In the genomic region with DNA sequence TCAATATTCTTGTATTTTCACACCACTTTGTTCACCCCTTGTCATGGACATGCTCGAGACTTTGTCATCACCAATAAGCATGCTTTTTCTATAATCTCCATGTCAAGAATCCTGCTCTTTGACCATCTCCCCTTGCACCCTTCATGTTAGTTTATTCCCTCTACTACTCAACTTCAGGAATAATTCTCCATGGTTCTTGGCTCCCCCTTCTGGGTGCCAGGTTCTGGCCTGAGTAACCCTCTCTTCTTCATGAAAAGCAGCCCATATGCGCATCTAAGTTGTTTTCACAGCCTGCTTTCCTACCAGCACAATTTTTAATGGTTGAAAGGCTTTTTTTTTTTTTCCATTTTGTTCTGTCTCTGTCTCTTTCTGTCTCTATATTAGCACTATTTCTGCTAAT, we compare ENCODE assay signal across 14 cellular contexts.
DNase-seq lines count a peak whose midpoint lies in the region; TF ChIP-seq lines count a peak whose summit lies in the region.
"Had no signal": no experiment of that assay in that cellular context is flagged by ENCODE, and none has a peak within 500 bp of the region (broad histone marks: within the 10 kb centered on the region; RNA-seq: fewer than 3 reads in every experiment).

No MANE protein-coding gene starts in this region.

- TF ChIP-seq CTCF in OCI-LY3 (IDR thresholded peaks at IDR 0.05; ENCODE audit: low read depth, low read length), result 0 out of 2 replicates have a peak, but pooled peaks have one; percentile 5
- TF ChIP-seq CTCF in fibroblast of lung (conservative IDR thresholded peaks at IDR 0.05 in 1 of 2, IDR thresholded peaks at IDR 0.05 in 1 of 2; ENCODE audit: low read depth in 1 of 2, low read length in 2 of 2), result peak; percentile 12 to 28
- TF ChIP-seq CTCF in osteoblast (IDR thresholded peaks at IDR 0.05; ENCODE audit: extremely low read depth, low read depth, low read length), result peak; percentile 47
- no peak for TF ChIP-seq CTCF in smooth muscle cell (IDR thresholded peaks at IDR 0.05; ENCODE audit: borderline replicate concordance, insufficient read depth, poor library complexity, severe bottlenecking)

- DNase-seq in ELR (ENCODE audit: low read depth) (peak; percentile 21), fibroblast of lung (ENCODE audit: low read depth in 2 of 2) (peak in 1 of 2 donors; percentile 6), osteoblast (ENCODE audit: insufficient read length, low spot score, missing footprints) (no peak), smooth muscle cell (lab: John Stamatoyannopoulos, UW; ENCODE audit: unreplicated experiment) (no peak), NCI-H2196 (lab: John Stamatoyannopoulos, UW; ENCODE audit: unreplicated experiment) (no peak), NCI-H345 treated with DMSO at 0.1 percent for 48 hours (lab: John Stamatoyannopoulos, UW; ENCODE audit: unreplicated experiment) (no peak)
- DNase-seq: activated CD8-positive, alpha-beta memory T cell treated with anti-CD3 and anti-CD28 coated beads, Interleukin-2, amount 10 ng/mL, durations not matched to agents 7 days and 5 days; activated naive CD4-positive, alpha-beta T cell treated with anti-CD3 and anti-CD28 coated beads, Interleukin-2, amount 10 ng/mL, durations not matched to agents 7 days and 5 days; left colon; NCI-H2029; nephron progenitor cell had no signal

- no peaks in the 10 kb centered on the region for H3K27me3 ChIP-seq in OCI-LY3 (ENCODE audit: low read depth, low read length)
- H3K27me3 ChIP-seq in fibroblast of lung (ENCODE audit: control insufficient read depth, insufficient read depth, low read length), result no peaks in the 10 kb centered on the region
- H3K27me3 ChIP-seq in osteoblast (ENCODE audit: insufficient read depth, low read length), result no peaks in the 10 kb centered on the region
- no peaks in the 10 kb centered on the region for H3K27me3 ChIP-seq in smooth muscle cell (ENCODE audit: low read depth)
- H3K27me3 ChIP-seq: suprapubic skin had no signal

- H3K36me3 ChIP-seq in OCI-LY3 (replicated peaks; ENCODE audit: low read depth, low read length) (no peaks in the 10 kb centered on the region), fibroblast of lung (ENCODE audit: control insufficient read depth, insufficient read depth, low read length) (no peaks in the 10 kb centered on the region), osteoblast (ENCODE audit: insufficient read depth, low read length) (peaks cover 9% of the 10 kb centered on the region), smooth muscle cell (ENCODE audit: low read depth) (no peaks in the 10 kb centered on the region)
- H3K36me3 ChIP-seq: suprapubic skin had no signal

- H3K4me1 ChIP-seq in OCI-LY3 (ENCODE audit: low read length), result no peaks in the 10 kb centered on the region
- no peaks in the 10 kb centered on the region for H3K4me1 ChIP-seq in fibroblast of lung (ENCODE audit: control insufficient read depth, extremely low read depth, insufficient read depth, low read length)
- H3K4me1 ChIP-seq in osteoblast (ENCODE audit: insufficient read depth, low read length), result no peaks in the 10 kb centered on the region
- H3K4me1 ChIP-seq in smooth muscle cell (ENCODE audit: low read depth), result no peaks in the 10 kb centered on the region
- H3K4me1 ChIP-seq: suprapubic skin had no signal

- H3K27ac ChIP-seq in OCI-LY3 (ENCODE audit: low read length) (no peak overlapping the region), fibroblast of lung (ENCODE audit: insufficient read depth, low read length) (no peak overlapping the region), osteoblast (ENCODE audit: low read depth, low read length) (no peak overlapping the region), smooth muscle cell (ENCODE audit: low read depth) (no peak overlapping the region)
- H3K27ac ChIP-seq: suprapubic skin, VCaP had no signal

- H3K79me2 ChIP-seq in OCI-LY3 (ENCODE audit: low read length), result no peaks in the 10 kb centered on the region
- no peaks in the 10 kb centered on the region for H3K79me2 ChIP-seq in fibroblast of lung (ENCODE audit: control insufficient read depth, insufficient read depth, low read length)
- no peaks in the 10 kb centered on the region for H3K79me2 ChIP-seq in osteoblast (ENCODE audit: insufficient read depth, low read length)
- H3K79me2 ChIP-seq in smooth muscle cell (ENCODE audit: low read depth), result no peaks in the 10 kb centered on the region

- H4K20me1 ChIP-seq in OCI-LY3 (ENCODE audit: insufficient read depth, low read length) (no peaks in the 10 kb centered on the region), fibroblast of lung (ENCODE audit: control insufficient read depth, extremely low read depth, insufficient read depth, low read length) (no peaks in the 10 kb centered on the region), osteoblast (ENCODE audit: insufficient read depth, low read length) (no peaks in the 10 kb centered on the region), smooth muscle cell (ENCODE audit: low read depth) (no peaks in the 10 kb centered on the region)

- H3K9ac ChIP-seq in OCI-LY3 (ENCODE audit: low read length) (no peak overlapping the region), fibroblast of lung (ENCODE audit: insufficient read depth, low read length) (no peak overlapping the region), smooth muscle cell (ENCODE audit: low read depth) (no peak overlapping the region)

- WGBS in smooth muscle cell (ENCODE audit: low lambda C conversion rate), result 61% methylated on average over 2 of the region's 2 CpGs

- H3K9me3 ChIP-seq in OCI-LY3 (ENCODE audit: insufficient read depth, low read length) (no peaks in the 10 kb centered on the region), fibroblast of lung (ENCODE audit: control insufficient read depth, insufficient read depth, low read depth, low read length) (no peaks in the 10 kb centered on the region), osteoblast (ENCODE audit: low read depth, low read length) (no peaks in the 10 kb centered on the region), smooth muscle cell (replicated peaks; ENCODE audit: low read depth) (no peaks in the 10 kb centered on the region)
- H3K9me3 ChIP-seq: suprapubic skin had no signal

- H3F3A ChIP-seq in smooth muscle cell (ENCODE audit: low read depth), result no peaks in the 10 kb centered on the region

- no peak overlapping the region for H3K4me2 ChIP-seq in OCI-LY3 (ENCODE audit: low read length)
- no peak overlapping the region for H3K4me2 ChIP-seq in fibroblast of lung (ENCODE audit: extremely low read depth, insufficient read depth, low read length)
- no peak overlapping the region for H3K4me2 ChIP-seq in osteoblast (ENCODE audit: insufficient read depth, low read length)
- H3K4me2 ChIP-seq in smooth muscle cell, result no peak overlapping the region

- H2AFZ ChIP-seq in OCI-LY3 (ENCODE audit: low read depth, low read length) (no peak overlapping the region), fibroblast of lung (ENCODE audit: low read length) (no peak overlapping the region), osteoblast (ENCODE audit: low read length) (no peak overlapping the region), smooth muscle cell (ENCODE audit: low read depth) (no peak overlapping the region)

- no peak overlapping the region for H3K4me3 ChIP-seq in OCI-LY3 (ENCODE audit: low read length)
- no peak overlapping the region for H3K4me3 ChIP-seq in fibroblast of lung (replicated peaks in 1 of 4; ENCODE audit: control extremely low read depth in 1 of 4, insufficient read depth in 1 of 4, low read depth in 3 of 4, low read length in 4 of 4)
- no peak overlapping the region for H3K4me3 ChIP-seq in osteoblast (ENCODE audit: insufficient read depth, low read length)
- H3K4me3 ChIP-seq in smooth muscle cell, result no peak overlapping the region
- H3K4me3 ChIP-seq: suprapubic skin had no signal
